Comparison of ENCODE assay signal across 18 cellular contexts in genomic region chr5:173851595-173852248, GRCh38. TPM values are rescaled to one million over a fixed set of nuclear protein-coding genes. Genes with fewer than 3 reads are reported as not detected.
A peak's percentile ranks its signal among the peaks of the same experiment; 100 is the strongest.
DNase-seq lines count a peak whose midpoint lies in the region; ATAC-seq and TF ChIP-seq lines count a peak whose summit lies in the region.
"Had no signal": no experiment of that assay in that cellular context is flagged by ENCODE, and none has a peak within 500 bp of the region (broad histone marks: within the 10 kb centered on the region; RNA-seq: fewer than 3 reads in every experiment).

No MANE protein-coding gene starts in this region.

- H3K4me3 ChIP-seq in BLaER1, result no peak overlapping the region
- no peak overlapping the region for H3K4me3 ChIP-seq in Jurkat, Clone E6-1 (ENCODE audit: low read length)
- no peak overlapping the region for H3K4me3 ChIP-seq in mucosa of descending colon

- no peaks in the 10 kb centered on the region for H4K20me1 ChIP-seq in BLaER1

- peaks cover 15% of the 10 kb centered on the region; the same call in 1 of the 2 replicates for H3K4me1 ChIP-seq in BLaER1
- no peaks in the 10 kb centered on the region for H3K4me1 ChIP-seq in mucosa of descending colon (ENCODE audit: low read depth)

- DNase-seq in Jurkat, Clone E6-1 (ENCODE audit: low read depth, low spot score), result peak; percentile 12
- peak; percentile 48 to 70 for DNase-seq in dermis microvascular lymphatic vessel endothelial cell (ENCODE audit: low read depth in 2 of 2)
- DNase-seq in mucosa of descending colon, result no peak
- DNase-seq in NCI-H2107 (lab: John Stamatoyannopoulos, UW), result no peak
- no peak for DNase-seq in putamen (ENCODE audit: low spot score)
- DNase-seq in activated effector memory CD4-positive, alpha-beta T cell treated with Interleukin-2 at 50 U/mL for 16 hours, result no peak
- DNase-seq in nephron progenitor cell, result no peak
- DNase-seq: 8988T; ACHN; CD4-positive, alpha-beta memory T cell; COR-L47; DMS153; DMS79 treated with DMSO at 0.1 percent for 48 hours; EL; GOT3; HCEC 1CT had no signal

- H3K9me3 ChIP-seq in BLaER1, result peaks cover 26% of the 10 kb centered on the region
- H3K9me3 ChIP-seq in mucosa of descending colon, result peaks cover 8% of the 10 kb centered on the region

- H3K27ac Mint-ChIP-seq in nephron progenitor cell, result no peak overlapping the region

- H3K36me3 ChIP-seq in BLaER1 (no peaks in the 10 kb centered on the region), mucosa of descending colon (ENCODE audit: low read depth) (no peaks in the 10 kb centered on the region)

- H3K27me3 Mint-ChIP-seq in nephron progenitor cell (ENCODE audit: low read depth, poor library complexity), result no peaks in the 10 kb centered on the region

- no peak overlapping the region for H3K27ac ChIP-seq in BLaER1
- H3K27ac ChIP-seq: C4-2B had no signal

- intact Hi-C loops in mucosa of descending colon (cut with DNase I, micrococcal nuclease), result no loop called here

- no peak overlapping the region for H3K4me3 Mint-ChIP-seq in nephron progenitor cell
- H3K4me3 Mint-ChIP-seq: CD4-positive, alpha-beta memory T cell had no signal

- no peaks in the 10 kb centered on the region for H3K27me3 ChIP-seq in BLaER1

- peak overlapping the region; percentile 25 for H3K4me2 ChIP-seq in BLaER1

- ATAC-seq in mucosa of descending colon, result peak; percentile 75

- no peak overlapping the region for H3K9ac ChIP-seq in BLaER1

- TF ChIP-seq CTCF in mucosa of descending colon (IDR thresholded peaks at IDR 0.05) (no peak), nephron progenitor cell (IDR thresholded peaks at IDR 0.05) (no peak)

- H3K4me1 Mint-ChIP-seq in nephron progenitor cell, result peaks cover 32% of the 10 kb centered on the region

- H3K9me3 Mint-ChIP-seq in nephron progenitor cell, result peaks cover 18% of the 10 kb centered on the region

- H3K36me3 Mint-ChIP-seq in nephron progenitor cell (ENCODE audit: low read depth), result no peaks in the 10 kb centered on the region

RNA-seq across cellular contexts. Expression of gene CPEB4, which starts 36.4 kb away (rescaled TPM):
- polyA plus RNA-seq in Jurkat, Clone E6-1 (2012; ENCODE audit: insufficient read depth, insufficient read length), result 5.3 TPM
- total RNA-seq in dermis microvascular lymphatic vessel endothelial cell (9.5 and 28.4 TPM in 2 replicates), mucosa of descending colon (10 to 100 TPM; 31.8 to 51.3 (median 32.1) TPM)

Comparison
In these comparisons a context has a peak if more than half of its experiments do, and no peak if none do; other contexts are left out.
1. DNase-seq: peak in Jurkat, Clone E6-1 (single experiment) and dermis microvascular lymphatic vessel endothelial cell (2 of 2); none in mucosa of descending colon (0 of 3), NCI-H2107 (single experiment), putamen (single experiment), activated effector memory CD4-positive, alpha-beta T cell treated with Interleukin-2 at 50 U/mL for 16 hours (single experiment) and nephron progenitor cell (single experiment).